Comparison of ENCODE assay signal across 8 cellular contexts in genomic region chr14:73058923-73059311, GRCh38. TPM values are rescaled to one million over a fixed set of nuclear protein-coding genes. Genes with fewer than 3 reads are reported as not detected.
DNase-seq lines count a peak whose midpoint lies in the region; ATAC-seq and TF ChIP-seq lines count a peak whose summit lies in the region.

No MANE protein-coding gene starts in this region.

- no peak for DNase-seq in activated naive CD8-positive, alpha-beta T cell treated with anti-CD3 and anti-CD28 coated beads, Interleukin-2, amount 50 U/mL, for 24 hours
- no peak for DNase-seq in activated naive CD8-positive, alpha-beta T cell treated with anti-CD3 and anti-CD28 coated beads for 36 hours
- peak; percentile 43 for DNase-seq in NOMO-1 treated with dmso at 0.1 percent for 144 hours (lab: John Stamatoyannopoulos, UW; ENCODE audit: unreplicated experiment)
- peak; percentile 26 for DNase-seq in mucosa of gallbladder (ENCODE audit: low spot score)
- no peak for DNase-seq in mesothelial cell of epicardium (ENCODE audit: low spot score in 2 of 2, unreplicated experiment in 2 of 2)

- peak overlapping the region; percentile 96 for H3K4me3 ChIP-seq in endocrine pancreas (ENCODE audit: control insufficient read depth, insufficient read depth, low read length)

- no peaks in the 10 kb centered on the region for H3K27me3 ChIP-seq in endocrine pancreas (ENCODE audit: control insufficient read depth, insufficient read depth, low read length)

- ATAC-seq in activated naive CD8-positive, alpha-beta T cell treated with anti-CD3 and anti-CD28 coated beads, Interleukin-2, amount 50 U/mL, for 24 hours = peak; percentile 3
- ATAC-seq in HG02870 (IDR thresholded peaks at IDR 0.05; ENCODE audit: unreplicated experiment) (peak; percentile 6), GM18858 (IDR thresholded peaks at IDR 0.05; ENCODE audit: unreplicated experiment) (no peak)

- no peaks in the 10 kb centered on the region for H3K9me3 ChIP-seq in endocrine pancreas (ENCODE audit: control insufficient read depth, low read length)

- no peak overlapping the region for H3K27ac Mint-ChIP-seq in activated naive CD8-positive, alpha-beta T cell treated with anti-CD3 and anti-CD28 coated beads, Interleukin-2, amount 50 U/mL, for 24 hours
- H3K27ac Mint-ChIP-seq in activated naive CD8-positive, alpha-beta T cell treated with anti-CD3 and anti-CD28 coated beads for 36 hours = no peak overlapping the region
- no peak overlapping the region for H3K27ac Mint-ChIP-seq in mesothelial cell of epicardium

- H3K36me3 ChIP-seq in endocrine pancreas (ENCODE audit: control insufficient read depth, insufficient read depth, low read length) = no peaks in the 10 kb centered on the region

- no peaks in the 10 kb centered on the region for H3K9me3 Mint-ChIP-seq in activated naive CD8-positive, alpha-beta T cell treated with anti-CD3 and anti-CD28 coated beads, Interleukin-2, amount 50 U/mL, for 24 hours
- H3K9me3 Mint-ChIP-seq in activated naive CD8-positive, alpha-beta T cell treated with anti-CD3 and anti-CD28 coated beads for 36 hours = no peaks in the 10 kb centered on the region
- H3K9me3 Mint-ChIP-seq in mesothelial cell of epicardium = no peaks in the 10 kb centered on the region

- TF ChIP-seq CTCF in mesothelial cell of epicardium (IDR thresholded peaks at IDR 0.05; ENCODE audit: unreplicated experiment) = no peak

- peaks cover 12% of the 10 kb centered on the region for H3K4me1 ChIP-seq in endocrine pancreas (ENCODE audit: control insufficient read depth, insufficient read depth, low read length)

- no peaks in the 10 kb centered on the region for H3K27me3 Mint-ChIP-seq in activated naive CD8-positive, alpha-beta T cell treated with anti-CD3 and anti-CD28 coated beads, Interleukin-2, amount 50 U/mL, for 24 hours
- H3K27me3 Mint-ChIP-seq in activated naive CD8-positive, alpha-beta T cell treated with anti-CD3 and anti-CD28 coated beads for 36 hours = no peaks in the 10 kb centered on the region
- no peaks in the 10 kb centered on the region for H3K27me3 Mint-ChIP-seq in mesothelial cell of epicardium (ENCODE audit: low read depth)

- peak overlapping the region; percentile 100 for H3K9ac ChIP-seq in endocrine pancreas (ENCODE audit: control insufficient read depth, insufficient read depth, low read length)

- peaks cover 47% of the 10 kb centered on the region for H3K4me1 Mint-ChIP-seq in activated naive CD8-positive, alpha-beta T cell treated with anti-CD3 and anti-CD28 coated beads, Interleukin-2, amount 50 U/mL, for 24 hours
- H3K4me1 Mint-ChIP-seq in activated naive CD8-positive, alpha-beta T cell treated with anti-CD3 and anti-CD28 coated beads for 36 hours = peaks cover 34% of the 10 kb centered on the region
- H3K4me1 Mint-ChIP-seq in mesothelial cell of epicardium = peaks cover 31% of the 10 kb centered on the region

- no peak overlapping the region for H3K4me3 Mint-ChIP-seq in activated naive CD8-positive, alpha-beta T cell treated with anti-CD3 and anti-CD28 coated beads, Interleukin-2, amount 50 U/mL, for 24 hours
- no peak overlapping the region for H3K4me3 Mint-ChIP-seq in activated naive CD8-positive, alpha-beta T cell treated with anti-CD3 and anti-CD28 coated beads for 36 hours
- no peak overlapping the region for H3K4me3 Mint-ChIP-seq in mesothelial cell of epicardium

- H3K36me3 Mint-ChIP-seq in activated naive CD8-positive, alpha-beta T cell treated with anti-CD3 and anti-CD28 coated beads, Interleukin-2, amount 50 U/mL, for 24 hours (ENCODE audit: low read depth) = peaks cover 33% of the 10 kb centered on the region
- peaks cover 34% of the 10 kb centered on the region for H3K36me3 Mint-ChIP-seq in activated naive CD8-positive, alpha-beta T cell treated with anti-CD3 and anti-CD28 coated beads for 36 hours
- peaks cover 2% of the 10 kb centered on the region for H3K36me3 Mint-ChIP-seq in mesothelial cell of epicardium

RNA-seq across cellular contexts. Expression of gene RBM25, which starts 0.6 kb away (rescaled TPM):
- 100 to 1,000 TPM; 102 to 108 TPM for total RNA-seq in activated naive CD8-positive, alpha-beta T cell treated with anti-CD3 and anti-CD28 coated beads for 36 hours
- total RNA-seq in mucosa of gallbladder (49.3 TPM), mesothelial cell of epicardium (145 to 155 TPM (median 152 TPM) in 3 replicates)

RNA-seq across cellular contexts. Expression of gene ZFYVE1, which starts 32.0 kb away (rescaled TPM):
- 1 to 10 TPM; 7.6 to 7.9 TPM for total RNA-seq in activated naive CD8-positive, alpha-beta T cell treated with anti-CD3 and anti-CD28 coated beads for 36 hours
- 24.9 TPM for total RNA-seq in mucosa of gallbladder
- total RNA-seq in mesothelial cell of epicardium = 18.3 to 23.1 TPM (median 21.4 TPM) in 3 replicates

Comparison
In these comparisons a context has a peak if more than half of its experiments do, and no peak if none do; other contexts are left out.
1. DNase-seq: peak in NOMO-1 treated with dmso at 0.1 percent for 144 hours (single experiment) and mucosa of gallbladder (single experiment); none in activated naive CD8-positive, alpha-beta T cell treated with anti-CD3 and anti-CD28 coated beads, Interleukin-2, amount 50 U/mL, for 24 hours (single experiment), activated naive CD8-positive, alpha-beta T cell treated with anti-CD3 and anti-CD28 coated beads for 36 hours (single experiment) and mesothelial cell of epicardium (0 of 2).